ENCODE assay signal across 9 cellular contexts in genomic region chr14:95683793-95684192, GRCh38. TPM values are rescaled to one million over a fixed set of nuclear protein-coding genes. Genes with fewer than 3 reads are reported as not detected.
DNase-seq lines count a peak whose midpoint lies in the region; ATAC-seq and TF ChIP-seq lines count a peak whose summit lies in the region.
"Had no signal": no experiment of that assay in that cellular context is flagged by ENCODE, and none has a peak within 500 bp of the region (broad histone marks: within the 10 kb centered on the region; RNA-seq: fewer than 3 reads in every experiment).

No MANE protein-coding gene starts in this region.

- no peaks in the 10 kb centered on the region for H4K20me1 ChIP-seq in KMS-11 (ENCODE audit: insufficient read depth)

- H3K27me3 Mint-ChIP-seq in neural crest cell (ENCODE audit: low read depth), result peaks cover 14% of the 10 kb centered on the region

- no peaks in the 10 kb centered on the region for H3K79me2 ChIP-seq in KMS-11 (ENCODE audit: insufficient read depth, low read depth)

- H3K4me3 ChIP-seq in GM12864 (ENCODE audit: low read depth, low read length), result no peak overlapping the region
- no peak overlapping the region for H3K4me3 ChIP-seq in KMS-11 (IDR thresholded peaks at IDR 0.05; ENCODE audit: insufficient read depth, low read depth, low read length)
- no peak overlapping the region for H3K4me3 ChIP-seq in astrocyte of the cerebellum (ENCODE audit: low read depth, low read length)

- H3K36me3 Mint-ChIP-seq in neural crest cell (ENCODE audit: low read depth), result no peaks in the 10 kb centered on the region
- H3K36me3 Mint-ChIP-seq: T-cell had no signal

- no peaks in the 10 kb centered on the region for H3K27me3 ChIP-seq in KMS-11 (ENCODE audit: insufficient read depth, low read depth)

- H3K9ac ChIP-seq in KMS-11, result no peak overlapping the region

- H3K36me3 ChIP-seq in KMS-11 (ENCODE audit: insufficient read depth), result no peaks in the 10 kb centered on the region

- in situ Hi-C loops in astrocyte of the cerebellum (cut with HindIII; ENCODE audit: low sequenced_read_pairs), result no loop called here

- H3K9me3 Mint-ChIP-seq in neural crest cell, result peaks cover 4% of the 10 kb centered on the region
- H3K9me3 Mint-ChIP-seq: T-cell had no signal

- no peak overlapping the region for H3K4me3 Mint-ChIP-seq in neural crest cell
- H3K4me3 Mint-ChIP-seq: T-cell had no signal

- no peak for ATAC-seq in HG03565 (IDR thresholded peaks at IDR 0.05; ENCODE audit: unreplicated experiment)
- ATAC-seq in GM18907 (IDR thresholded peaks at IDR 0.05; ENCODE audit: unreplicated experiment), result no peak
- ATAC-seq in HG03457 (IDR thresholded peaks at IDR 0.05; ENCODE audit: unreplicated experiment), result no peak

- peaks cover 3% of the 10 kb centered on the region for H3K4me1 Mint-ChIP-seq in neural crest cell

- no peak for DNase-seq in GM12864 (ENCODE audit: low read depth)
- no peak for DNase-seq in astrocyte of the cerebellum (ENCODE audit: low read depth)
- no peak for DNase-seq in neural crest cell (ENCODE audit: low read depth, low spot score)
- no peak for DNase-seq in RPMI8226

- H3K27ac ChIP-seq in KMS-11, result no peak overlapping the region

- H3K4me2 ChIP-seq in KMS-11, result no peak overlapping the region

- no peak overlapping the region for H3K27ac Mint-ChIP-seq in neural crest cell (ENCODE audit: unreplicated experiment)
- H3K27ac Mint-ChIP-seq: T-cell had no signal

- H2AFZ ChIP-seq in KMS-11 (ENCODE audit: low read depth), result no peak overlapping the region

- TF ChIP-seq CTCF in GM12864 (IDR thresholded peaks at IDR 0.05; ENCODE audit: low read depth, low read length, missing control alignments), result peak; percentile 97
- peak; percentile 70 for TF ChIP-seq CTCF in KMS-11 (conservative IDR thresholded peaks at IDR 0.05; ENCODE audit: low read depth, low read length)
- TF ChIP-seq CTCF in astrocyte of the cerebellum (IDR thresholded peaks at IDR 0.05; ENCODE audit: low read depth, low read length, missing control alignments), result peak; percentile 23
- TF ChIP-seq CTCF in neural crest cell (conservative IDR thresholded peaks at IDR 0.05), result peak; percentile 52

- no peaks in the 10 kb centered on the region for H3K4me1 ChIP-seq in KMS-11 (ENCODE audit: low read depth, poor library complexity, severe bottlenecking)

RNA-seq across cellular contexts. Expression of gene TCL1B, which starts 2.4 kb away (rescaled TPM):
- total RNA-seq in neural crest cell, result not detected in 2 replicates

RNA-seq across cellular contexts. Expression of gene TCL1A, which starts 30.1 kb away (rescaled TPM):
- not detected in 2 replicates for total RNA-seq in neural crest cell

Comparison
In these comparisons a context has a peak if more than half of its experiments do, and no peak if none do; other contexts are left out.
1. CTCF ChIP-seq: peak in every context shown above with its lines; median percentile 97 in GM12864; 70 in KMS-11; 52 in neural crest cell; 23 in astrocyte of the cerebellum.